In the genomic region with DNA sequence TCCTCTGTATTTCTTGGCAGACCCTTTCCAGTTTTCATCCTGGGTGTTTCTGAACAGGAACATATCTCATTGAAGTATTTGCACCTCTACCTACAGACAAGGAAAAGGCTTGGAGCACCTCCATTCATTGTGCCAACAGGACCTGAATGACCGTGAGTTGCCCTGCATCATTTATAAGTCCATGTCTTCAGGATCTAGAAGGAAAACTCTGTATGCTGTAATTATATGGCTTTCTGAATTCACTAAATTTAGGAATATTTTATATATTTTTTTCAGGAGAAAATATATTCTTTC, we compare ENCODE assay signal across 9 cellular contexts.
DNase-seq lines count a peak whose midpoint lies in the region; ATAC-seq and TF ChIP-seq lines count a peak whose summit lies in the region.
"Had no signal": no experiment of that assay in that cellular context is flagged by ENCODE, and none has a peak within 500 bp of the region (broad histone marks: within the 10 kb centered on the region; RNA-seq: fewer than 3 reads in every experiment).

No MANE protein-coding gene starts in this region.

- H3K27ac ChIP-seq in tibial nerve, result no peak overlapping the region

- DNase-seq in left lobe of liver (ENCODE audit: low spot score), result no peak
- no peak for DNase-seq in SK-N-DZ (ENCODE audit: low spot score)
- DNase-seq in superior temporal gyrus (ENCODE audit: extremely low spot score), result no peak
- DNase-seq in tibial nerve (ENCODE audit: low spot score in 2 of 2), result no peak
- no peak for DNase-seq in GM19240 (ENCODE audit: insufficient read length, low spot score)

- no peaks in the 10 kb centered on the region for H3K36me3 ChIP-seq in tibial nerve
- H3K36me3 ChIP-seq: HAP-1 had no signal

- no peak overlapping the region for H3K4me3 ChIP-seq in tibial nerve
- H3K4me3 ChIP-seq: HAP-1 had no signal

- no peaks in the 10 kb centered on the region for H3K4me1 ChIP-seq in tibial nerve
- H3K4me1 ChIP-seq: HAP-1 had no signal

- no peaks in the 10 kb centered on the region for H3K9me3 ChIP-seq in tibial nerve
- H3K9me3 ChIP-seq: HAP-1 had no signal

- H3K27me3 ChIP-seq in tibial nerve, result no peaks in the 10 kb centered on the region

- ATAC-seq in GM19043 (IDR thresholded peaks at IDR 0.05; ENCODE audit: low read depth, unreplicated experiment) (peak; percentile 11), GM21723 (IDR thresholded peaks at IDR 0.05; ENCODE audit: unreplicated experiment) (peak; percentile 23), HG03520 (IDR thresholded peaks at IDR 0.05; ENCODE audit: unreplicated experiment) (peak; percentile 20), left lobe of liver (peak; percentile 31)

- no peak for TF ChIP-seq POLR2A in tibial nerve (IDR thresholded peaks at IDR 0.05)

- no peak for TF ChIP-seq EP300 in tibial nerve (IDR thresholded peaks at IDR 0.05)

- TF ChIP-seq CTCF in tibial nerve (IDR thresholded peaks at IDR 0.05), result no peak

- 97% methylated on average over 1 of the region's 1 CpG for WGBS in tibial nerve, 2 donors
